ENCODE assay signal across 1 cellular context in genomic region chr11:20278727-20279126, GRCh38.
TF ChIP-seq lines count a peak whose summit lies in the region.

No MANE protein-coding gene starts in this region.

TF ChIP-seq in GM12878, 131 proteins besides CTCF, POLR2A, EP300 and RAD21 (continued from another document):
- TF ChIP-seq PKNOX1 (IDR thresholded peaks at IDR 0.05): peak; percentile 34; the same call in 1 of the 2 replicates
- TF ChIP-seq TBL1XR1 (IDR thresholded peaks at IDR 0.05; ENCODE audit: low read depth, low read length): 0 out of 2 replicates have a peak, but pooled peaks have one; percentile 19
- peak; percentile 38; the same call in 1 of the 2 replicates for TF ChIP-seq RUNX3 (IDR thresholded peaks at IDR 0.05; ENCODE audit: low read length)
- no peak for TF ChIP-seq ATF3 (IDR thresholded peaks at IDR 0.05; ENCODE audit: borderline replicate concordance, extremely low read depth, low read depth, low read length)
- TF ChIP-seq EED (IDR thresholded peaks at IDR 0.05; ENCODE audit: low read depth): no peak
- no peak for TF ChIP-seq CHD1 (IDR thresholded peaks at IDR 0.05; ENCODE audit: low read depth, low read length)
- TF ChIP-seq MTA2 (IDR thresholded peaks at IDR 0.05; ENCODE audit: low read depth): 0 out of 2 replicates have a peak, but pooled peaks have one; percentile 19
- TF ChIP-seq KDM1A (IDR thresholded peaks at IDR 0.05; ENCODE audit: borderline replicate concordance): no peak
- TF ChIP-seq FOXM1 (IDR thresholded peaks at IDR 0.05; ENCODE audit: low read depth, low read length): no peak
- no peak for TF ChIP-seq MLLT1 (IDR thresholded peaks at IDR 0.05)
- TF ChIP-seq NRF1 (conservative IDR thresholded peaks at IDR 0.05; ENCODE audit: low read depth, low read length): no peak
- TF ChIP-seq RFX5 (IDR thresholded peaks at IDR 0.05; ENCODE audit: low read depth, low read length): no peak
